1 cellular context compared by ENCODE assay signal in the genomic region with DNA sequence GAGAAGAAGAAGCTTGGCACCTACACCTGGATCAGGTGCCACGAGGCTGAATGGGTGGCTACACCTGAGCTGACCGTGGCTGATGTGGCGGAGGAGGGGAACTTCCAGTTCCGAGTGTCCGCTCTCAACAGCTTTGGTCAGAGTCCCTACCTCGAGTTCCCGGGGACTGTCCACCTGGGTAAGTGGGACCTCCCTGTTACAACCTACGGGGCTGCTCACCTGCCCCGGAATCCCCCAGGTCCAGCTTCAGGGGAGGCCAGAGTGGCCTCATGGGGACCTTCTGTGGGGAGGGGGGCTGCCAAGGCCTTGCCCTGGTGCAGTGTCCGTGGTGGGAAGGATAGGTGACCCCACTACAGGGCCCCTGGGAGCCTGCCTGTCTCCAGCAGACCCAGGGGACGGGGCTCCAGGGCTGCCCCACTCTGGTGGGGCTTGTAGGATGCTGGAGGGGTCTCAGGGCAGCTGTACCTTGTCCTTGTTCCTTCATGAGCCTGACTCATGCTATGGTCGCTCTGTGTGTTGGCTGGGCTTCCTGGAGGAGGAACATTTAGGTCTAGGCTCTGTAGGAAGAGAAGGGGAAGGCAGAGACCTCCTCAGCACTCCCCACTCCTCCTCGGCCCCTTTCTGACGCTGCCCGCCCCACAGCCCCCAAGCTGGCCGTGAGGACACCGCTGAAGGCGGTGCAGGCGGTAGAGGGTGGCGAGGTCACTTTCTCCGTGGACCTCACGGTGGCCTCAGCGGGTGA.
TF ChIP-seq lines count a peak whose summit lies in the region.

No MANE protein-coding gene starts in this region.

TF ChIP-seq in IMR-90, 13 proteins besides CTCF, POLR2A, EP300 and RAD21:
- TF ChIP-seq, protein P1, sequence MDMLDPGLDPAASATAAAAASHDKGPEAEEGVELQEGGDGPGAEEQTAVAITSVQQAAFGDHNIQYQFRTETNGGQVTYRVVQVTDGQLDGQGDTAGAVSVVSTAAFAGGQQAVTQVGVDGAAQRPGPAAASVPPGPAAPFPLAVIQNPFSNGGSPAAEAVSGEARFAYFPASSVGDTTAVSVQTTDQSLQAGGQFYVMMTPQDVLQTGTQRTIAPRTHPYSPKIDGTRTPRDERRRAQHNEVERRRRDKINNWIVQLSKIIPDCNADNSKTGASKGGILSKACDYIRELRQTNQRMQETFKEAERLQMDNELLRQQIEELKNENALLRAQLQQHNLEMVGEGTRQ (IDR thresholded peaks at IDR 0.05; ENCODE audit: low read depth, low read length) = no peak
- TF ChIP-seq NFE2L2 (IDR thresholded peaks at IDR 0.05; ENCODE audit: low read depth, low read length) = no peak
- no peak for TF ChIP-seq MAZ (IDR thresholded peaks at IDR 0.05; ENCODE audit: borderline replicate concordance, low read depth, low read length)
- no peak for TF ChIP-seq MAFK (IDR thresholded peaks at IDR 0.05; ENCODE audit: low read depth, low read length)
- TF ChIP-seq BHLHE40 (IDR thresholded peaks at IDR 0.05; ENCODE audit: low read depth, low read length) = no peak
- no peak for TF ChIP-seq RCOR1 (IDR thresholded peaks at IDR 0.05; ENCODE audit: insufficient replicate concordance, low read length)
- no peak for TF ChIP-seq RFX5 (IDR thresholded peaks at IDR 0.05; ENCODE audit: low read depth, low read length)
- TF ChIP-seq CHD1 (IDR thresholded peaks at IDR 0.05; ENCODE audit: low read depth, low read length) = no peak
- TF ChIP-seq CEBPB (IDR thresholded peaks at IDR 0.05; ENCODE audit: low read depth, low read length) = no peak
